Comparison of ENCODE assay signal across 8 cellular contexts in the genomic region with DNA sequence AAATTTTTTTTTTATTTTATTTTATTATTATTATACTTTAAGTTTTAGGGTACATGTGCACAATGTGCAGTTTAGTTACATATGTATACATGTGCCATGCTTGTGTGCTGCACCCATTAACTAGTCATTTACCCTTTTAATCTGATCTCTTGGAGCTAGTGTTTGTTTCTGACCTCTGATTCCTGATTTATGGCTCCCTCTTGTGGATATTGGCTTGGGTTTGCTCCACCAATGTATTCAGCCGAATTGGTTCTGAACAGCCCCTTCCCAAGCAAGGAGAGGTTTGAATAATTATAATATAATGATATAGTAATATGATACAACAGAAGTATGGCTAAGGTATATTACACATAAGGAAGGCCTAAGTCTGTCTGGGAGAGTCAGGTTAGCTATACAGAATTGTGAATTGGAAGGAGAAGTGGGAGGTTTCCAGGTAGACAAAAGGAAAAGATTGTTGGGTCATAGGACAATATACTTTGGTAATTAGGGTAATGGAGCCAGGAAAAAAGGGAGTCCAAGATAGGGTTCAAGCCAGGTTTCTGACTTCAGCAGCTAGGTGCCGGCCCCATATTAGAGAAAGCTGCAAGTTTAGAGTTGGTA. TPM values are rescaled to one million over a fixed set of nuclear protein-coding genes. Genes with fewer than 3 reads are reported as not detected.
DNase-seq lines count a peak whose midpoint lies in the region; ATAC-seq, FAIRE-seq and TF ChIP-seq lines count a peak whose summit lies in the region.

No MANE protein-coding gene starts in this region.

- no peaks in the 10 kb centered on the region for H3K9me3 ChIP-seq in astrocyte (ENCODE audit: insufficient read depth, low read depth, low read length)

- DNase-seq in CD14-positive monocyte (ENCODE audit: low spot score) (no peak), GM18507 (ENCODE audit: extremely low spot score, insufficient read length, low read depth) (no peak), NCI-H510A (lab: John Stamatoyannopoulos, UW) (peak; percentile 4), astrocyte (ENCODE audit: low read depth) (peak; percentile 14), islet precursor cell (peak; percentile 59), type B pancreatic cell (ENCODE audit: extremely low spot score, unreplicated experiment) (no peak)
- DNase-seq in activated CD8-positive, alpha-beta memory T cell treated with anti-CD3 and anti-CD28 coated beads for 24 hours: no peak

- intact Hi-C loops in CD14-positive monocyte (cut with micrococcal nuclease): no loop called here

- H3K4me2 ChIP-seq in astrocyte (ENCODE audit: low read length): no peak overlapping the region

- H3K79me2 ChIP-seq in astrocyte (ENCODE audit: insufficient read depth, low read length): no peaks in the 10 kb centered on the region

- H3K27me3 ChIP-seq in astrocyte (ENCODE audit: insufficient read depth, low read length): no peaks in the 10 kb centered on the region

- no peaks in the 10 kb centered on the region for H3K4me1 ChIP-seq in astrocyte (ENCODE audit: insufficient read depth, low read length)

- TF ChIP-seq CTCF in CD14-positive monocyte (IDR thresholded peaks at IDR 0.05): peak; percentile 81
- peak; percentile 56 for TF ChIP-seq CTCF in astrocyte (IDR thresholded peaks at IDR 0.05; ENCODE audit: insufficient read depth, low read depth, low read length)
- peak; percentile 74 for TF ChIP-seq CTCF in type B pancreatic cell (conservative IDR thresholded peaks at IDR 0.05)

- ATAC-seq in HG03354 (IDR thresholded peaks at IDR 0.05; ENCODE audit: poor library complexity, severe bottlenecking, unreplicated experiment): peak; percentile 75

- H3K27ac Mint-ChIP-seq in CD14-positive monocyte (no peak overlapping the region), astrocyte (ENCODE audit: unreplicated experiment) (no peak overlapping the region), type B pancreatic cell (no peak overlapping the region)

- H3K9ac ChIP-seq in astrocyte (ENCODE audit: low read length): no peak overlapping the region

- no peak overlapping the region for H2AFZ ChIP-seq in astrocyte (ENCODE audit: low read depth, low read length)

- H3K9me3 Mint-ChIP-seq in CD14-positive monocyte: no peaks in the 10 kb centered on the region
- no peaks in the 10 kb centered on the region for H3K9me3 Mint-ChIP-seq in astrocyte (ENCODE audit: unreplicated experiment)
- no peaks in the 10 kb centered on the region for H3K9me3 Mint-ChIP-seq in type B pancreatic cell

- no peaks in the 10 kb centered on the region for H3K36me3 Mint-ChIP-seq in CD14-positive monocyte
- no peaks in the 10 kb centered on the region for H3K36me3 Mint-ChIP-seq in astrocyte (ENCODE audit: low read depth, unreplicated experiment)
- H3K36me3 Mint-ChIP-seq in type B pancreatic cell: no peaks in the 10 kb centered on the region

- no peak overlapping the region for H3K4me3 ChIP-seq in astrocyte (ENCODE audit: insufficient read depth, low read depth, low read length)

- FAIRE-seq in GM18507 (lab: Jason Lieb, UNC): peak; percentile 66
- no peak for FAIRE-seq in astrocyte (lab: Jason Lieb, UNC)

- no peaks in the 10 kb centered on the region for H4K20me1 ChIP-seq in astrocyte (ENCODE audit: insufficient read depth, low read length)

- no peak overlapping the region for H3K27ac ChIP-seq in astrocyte (ENCODE audit: low read depth, low read length)

- H3K4me1 Mint-ChIP-seq in CD14-positive monocyte: peaks cover 20% of the 10 kb centered on the region
- no peaks in the 10 kb centered on the region for H3K4me1 Mint-ChIP-seq in astrocyte (ENCODE audit: low read depth, unreplicated experiment)
- H3K4me1 Mint-ChIP-seq in type B pancreatic cell (ENCODE audit: unreplicated experiment): no peaks in the 10 kb centered on the region

- H3K27me3 Mint-ChIP-seq in CD14-positive monocyte (ENCODE audit: low read depth in 3 of 3): peaks cover 0 to 2% (median 2%) of the 10 kb centered on the region in 3 donors
- H3K27me3 Mint-ChIP-seq in astrocyte (ENCODE audit: low read depth, unreplicated experiment): no peaks in the 10 kb centered on the region
- peaks cover 3% of the 10 kb centered on the region for H3K27me3 Mint-ChIP-seq in type B pancreatic cell

- no peaks in the 10 kb centered on the region for H3K36me3 ChIP-seq in astrocyte (ENCODE audit: insufficient read depth, low read length)

- H3K4me3 Mint-ChIP-seq in CD14-positive monocyte (no peak overlapping the region), astrocyte (ENCODE audit: unreplicated experiment) (no peak overlapping the region), type B pancreatic cell (no peak overlapping the region)

RNA-seq across cellular contexts. Expression of a gene that starts 53.1 kb away (rescaled TPM):
- polyA plus RNA-seq in CD14-positive monocyte: not detected
- total RNA-seq in astrocyte (19.7 and 29.6 TPM in 2 replicates), type B pancreatic cell (ENCODE audit: low replicate concordance) (4.1 and 13.2 TPM in 2 replicates)

Comparison
In these comparisons a context has a peak if more than half of its experiments do, and no peak if none do; other contexts are left out.
1. DNase-seq: peak in NCI-H510A (single experiment), astrocyte (single experiment) and islet precursor cell (single experiment); none in CD14-positive monocyte (single experiment), GM18507 (single experiment), type B pancreatic cell (single experiment) and activated CD8-positive, alpha-beta memory T cell treated with anti-CD3 and anti-CD28 coated beads for 24 hours (single experiment).
2. Peak in every context shown above with its lines, with median percentiles within 50 percentile points of each other: CTCF ChIP-seq.